Comparison of ENCODE assay signal across 8 cellular contexts in the genomic region with DNA sequence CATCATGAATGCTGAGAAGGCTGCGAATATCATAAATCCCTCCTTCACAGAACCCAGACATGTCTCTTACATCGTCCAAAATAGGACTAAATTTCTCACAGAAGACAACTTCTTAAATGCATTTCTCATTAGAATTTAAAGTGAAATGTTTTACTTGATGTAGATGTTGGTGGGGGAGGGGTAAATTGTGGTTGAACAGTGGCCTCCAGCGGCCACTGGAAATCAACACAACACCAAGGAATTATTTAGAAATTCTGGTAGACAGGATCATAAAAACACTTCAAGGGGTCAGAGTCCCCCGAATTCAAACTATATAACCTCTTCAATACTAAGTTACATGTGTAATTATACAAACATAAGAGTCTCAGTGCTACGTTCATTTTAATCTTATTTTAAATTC.
DNase-seq lines count a peak whose midpoint lies in the region; ATAC-seq and TF ChIP-seq lines count a peak whose summit lies in the region.

No MANE protein-coding gene starts in this region.

- ATAC-seq in GM18858 (IDR thresholded peaks at IDR 0.05; ENCODE audit: unreplicated experiment) (peak; percentile 50), HG03139 (IDR thresholded peaks at IDR 0.05; ENCODE audit: unreplicated experiment) (no peak)

- in situ Hi-C loops in SK-MEL-5 (cut with HindIII; ENCODE audit: low pct_unique_long_range_greater_than_20kb, low sequenced_read_pairs): no loop called here

- DNase-seq in BE2C: peak; percentile 36
- DNase-seq in HT-29 (ENCODE audit: low spot score): peak; percentile 51
- peak; percentile 55 for DNase-seq in SK-MEL-5 (ENCODE audit: low read depth, low spot score)
- DNase-seq in glomerular endothelial cell (ENCODE audit: extremely low read depth, low read depth, low spot score): peak; percentile 16
- DNase-seq in superior temporal gyrus (ENCODE audit: extremely low spot score): peak; percentile 72
- no peak for DNase-seq in activated gamma-delta T cell treated with Interleukin-2 at 50 U/mL for 16 hours

- H3K4me1 ChIP-seq in BE2C: peaks cover 8% of the 10 kb centered on the region

- peak; percentile 58 for TF ChIP-seq CTCF in BE2C (IDR thresholded peaks at IDR 0.05; ENCODE audit: low read depth, low read length)

- no peaks in the 10 kb centered on the region for H3K9me3 ChIP-seq in BE2C

- no peaks in the 10 kb centered on the region for H3K36me3 ChIP-seq in BE2C

- no peak overlapping the region for H3K4me3 ChIP-seq in BE2C (ENCODE audit: low read depth, low read length)

- H3K27me3 ChIP-seq in BE2C: no peaks in the 10 kb centered on the region
